ENCODE assay signal across 28 cellular contexts in genomic region chr13:112246731-112247470, GRCh38.
A peak's percentile ranks its signal among the peaks of the same experiment; 100 is the strongest.
DNase-seq lines count a peak whose midpoint lies in the region; ATAC-seq and TF ChIP-seq lines count a peak whose summit lies in the region.
"Had no signal": no experiment of that assay in that cellular context is flagged by ENCODE, and none has a peak within 500 bp of the region (broad histone marks: within the 10 kb centered on the region; RNA-seq: fewer than 3 reads in every experiment).

No MANE protein-coding gene starts in this region.

- H3K4me3 ChIP-seq in esophagus muscularis mucosa (no peak overlapping the region), osteoblast (ENCODE audit: insufficient read depth, low read length) (no peak overlapping the region), testis (no peak overlapping the region)
- H3K4me3 ChIP-seq: GM12878, K562 had no signal

- DNase-seq in activated CD8-positive, alpha-beta memory T cell treated with anti-CD3 and anti-CD28 coated beads, Interleukin-2, amount 10 ng/mL, durations not matched to agents 7 days and 5 days, result peak; percentile 31
- no peak for DNase-seq in activated CD8-positive, alpha-beta memory T cell treated with anti-CD3 and anti-CD28 coated beads, Interleukin-2, amount 50 U/mL, for 4 hours
- DNase-seq in esophagus muscularis mucosa (ENCODE audit: extremely low spot score), result peak; percentile 82
- DNase-seq in osteoblast (ENCODE audit: insufficient read length, low spot score, missing footprints), result peak; percentile 26
- peak; percentile 6 for DNase-seq in testis
- no peak for DNase-seq in hepatic stellate cell (ENCODE audit: low spot score)
- DNase-seq: 8988T; ACHN; BE2C; CD8-positive, alpha-beta memory T cell; DMS 273 treated with DMSO at 0.1 percent for 48 hours; DMS79; EL; GDM1; Kasumi-1; NCI-H1092 treated with DMSO at 0.1 percent for 48 hours; NCI-H1436 treated with DMSO at 0.1 percent for 48 hours; NCI-H1930; NCI-H446; NCI-H524 treated with DMSO at 0.1 percent for 48 hours; NCI-H82; NK-92 treated with Interleukin-12 subunit alpha and Interleukin-12 subunit beta, amount 100 ng/mL, for 24 hours; PC-3 had no signal

- H3K4me1 Mint-ChIP-seq in activated CD8-positive, alpha-beta memory T cell treated with anti-CD3 and anti-CD28 coated beads, Interleukin-2, amount 10 ng/mL, durations not matched to agents 7 days and 5 days, result no peaks in the 10 kb centered on the region
- H3K4me1 Mint-ChIP-seq: CD14-positive monocyte; CD8-positive, alpha-beta memory T cell had no signal

- H3K4me1 ChIP-seq in esophagus muscularis mucosa (peaks cover 0 to 9% (median 2%) of the 10 kb centered on the region in 4 donors), osteoblast (ENCODE audit: insufficient read depth, low read length) (no peaks in the 10 kb centered on the region), testis (no peaks in the 10 kb centered on the region)
- H3K4me1 ChIP-seq: BE2C had no signal

- CTCF ChIA-PET in activated CD8-positive, alpha-beta memory T cell treated with anti-CD3 and anti-CD28 coated beads, Interleukin-2, amount 10 ng/mL, durations not matched to agents 7 days and 5 days (lab: Charles Lee), result no interaction called here

- H3K36me3 Mint-ChIP-seq in activated CD8-positive, alpha-beta memory T cell treated with anti-CD3 and anti-CD28 coated beads, Interleukin-2, amount 10 ng/mL, durations not matched to agents 7 days and 5 days, result no peaks in the 10 kb centered on the region
- H3K36me3 Mint-ChIP-seq: CD14-positive monocyte; CD8-positive, alpha-beta memory T cell had no signal

- H3K9me3 ChIP-seq in esophagus muscularis mucosa, result no peaks in the 10 kb centered on the region
- no peaks in the 10 kb centered on the region for H3K9me3 ChIP-seq in osteoblast (ENCODE audit: low read depth, low read length)
- no peaks in the 10 kb centered on the region for H3K9me3 ChIP-seq in testis
- H3K9me3 ChIP-seq: BE2C had no signal

- H3K36me3 ChIP-seq in esophagus muscularis mucosa, result no peaks in the 10 kb centered on the region
- no peaks in the 10 kb centered on the region for H3K36me3 ChIP-seq in osteoblast (ENCODE audit: insufficient read depth, low read length)
- H3K36me3 ChIP-seq in testis (ENCODE audit: low read depth, missing control alignments), result no peaks in the 10 kb centered on the region
- H3K36me3 ChIP-seq: BE2C had no signal

- no peak for TF ChIP-seq EP300 in esophagus muscularis mucosa (IDR thresholded peaks at IDR 0.05)

- 91% methylated on average over 22 of the region's 24 CpGs for WGBS in esophagus muscularis mucosa
- WGBS in testis, 2 donors, result 88 to 94% methylated on average over 24 of the region's 24 CpGs

- no peaks in the 10 kb centered on the region for H3K27me3 Mint-ChIP-seq in activated CD8-positive, alpha-beta memory T cell treated with anti-CD3 and anti-CD28 coated beads, Interleukin-2, amount 10 ng/mL, durations not matched to agents 7 days and 5 days

- no peak for ATAC-seq in activated CD8-positive, alpha-beta memory T cell treated with anti-CD3 and anti-CD28 coated beads, Interleukin-2, amount 10 ng/mL, durations not matched to agents 7 days and 5 days
- ATAC-seq in GM21576 (IDR thresholded peaks at IDR 0.05; ENCODE audit: unreplicated experiment) (no peak), HG03378 (IDR thresholded peaks at IDR 0.05; ENCODE audit: unreplicated experiment) (no peak)
- ATAC-seq: GM12878, K562, PC-3 had no signal

- no peak overlapping the region for H3K27ac ChIP-seq in esophagus muscularis mucosa (replicated peaks in 1 of 4)
- H3K27ac ChIP-seq in osteoblast (ENCODE audit: low read depth, low read length), result no peak overlapping the region
- no peak overlapping the region for H3K27ac ChIP-seq in testis

- H2AFZ ChIP-seq in osteoblast (ENCODE audit: low read length), result no peak overlapping the region

- H3K27me3 ChIP-seq in esophagus muscularis mucosa (peaks cover 0 to 9% (median 0%) of the 10 kb centered on the region in 4 donors), osteoblast (ENCODE audit: insufficient read depth, low read length) (no peaks in the 10 kb centered on the region), testis (no peaks in the 10 kb centered on the region)

- no peak overlapping the region for H3K27ac Mint-ChIP-seq in activated CD8-positive, alpha-beta memory T cell treated with anti-CD3 and anti-CD28 coated beads, Interleukin-2, amount 10 ng/mL, durations not matched to agents 7 days and 5 days
- H3K27ac Mint-ChIP-seq: CD14-positive monocyte; CD8-positive, alpha-beta memory T cell had no signal

- no peaks in the 10 kb centered on the region for H3K9me3 Mint-ChIP-seq in activated CD8-positive, alpha-beta memory T cell treated with anti-CD3 and anti-CD28 coated beads, Interleukin-2, amount 10 ng/mL, durations not matched to agents 7 days and 5 days (ENCODE audit: low read depth)
- H3K9me3 Mint-ChIP-seq: CD8-positive, alpha-beta memory T cell had no signal

- no peak overlapping the region for H3K4me2 ChIP-seq in osteoblast (ENCODE audit: insufficient read depth, low read length)

- TF ChIP-seq CTCF in esophagus muscularis mucosa (IDR thresholded peaks at IDR 0.05), result no peak
- no peak for TF ChIP-seq CTCF in osteoblast (IDR thresholded peaks at IDR 0.05; ENCODE audit: extremely low read depth, low read depth, low read length)
- no peak for TF ChIP-seq CTCF in testis (IDR thresholded peaks at IDR 0.05)

- intact Hi-C loops in esophagus muscularis mucosa (cut with DNase I) (no loop called here), testis (cut with DNase I; ENCODE audit: low total_unique reads) (no loop called here)

- no peaks in the 10 kb centered on the region for H4K20me1 ChIP-seq in osteoblast (ENCODE audit: insufficient read depth, low read length)

- no peak for TF ChIP-seq POLR2A in esophagus muscularis mucosa (IDR thresholded peaks at IDR 0.05; ENCODE audit: low read depth)
- TF ChIP-seq POLR2A in testis (IDR thresholded peaks at IDR 0.05), result no peak

- no peaks in the 10 kb centered on the region for H3K79me2 ChIP-seq in osteoblast (ENCODE audit: insufficient read depth, low read length)

- H3K4me3 Mint-ChIP-seq in activated CD8-positive, alpha-beta memory T cell treated with anti-CD3 and anti-CD28 coated beads, Interleukin-2, amount 10 ng/mL, durations not matched to agents 7 days and 5 days, result no peak overlapping the region
- H3K4me3 Mint-ChIP-seq: CD14-positive monocyte had no signal

Comparison
In these comparisons a context has a peak if more than half of its experiments do, and no peak if none do; other contexts are left out.
1. DNase-seq: peak in activated CD8-positive, alpha-beta memory T cell treated with anti-CD3 and anti-CD28 coated beads, Interleukin-2, amount 10 ng/mL, durations not matched to agents 7 days and 5 days (single experiment), esophagus muscularis mucosa (single experiment), osteoblast (single experiment) and testis (single experiment); none in activated CD8-positive, alpha-beta memory T cell treated with anti-CD3 and anti-CD28 coated beads, Interleukin-2, amount 50 U/mL, for 4 hours (single experiment) and hepatic stellate cell (single experiment).